In the genomic region with DNA sequence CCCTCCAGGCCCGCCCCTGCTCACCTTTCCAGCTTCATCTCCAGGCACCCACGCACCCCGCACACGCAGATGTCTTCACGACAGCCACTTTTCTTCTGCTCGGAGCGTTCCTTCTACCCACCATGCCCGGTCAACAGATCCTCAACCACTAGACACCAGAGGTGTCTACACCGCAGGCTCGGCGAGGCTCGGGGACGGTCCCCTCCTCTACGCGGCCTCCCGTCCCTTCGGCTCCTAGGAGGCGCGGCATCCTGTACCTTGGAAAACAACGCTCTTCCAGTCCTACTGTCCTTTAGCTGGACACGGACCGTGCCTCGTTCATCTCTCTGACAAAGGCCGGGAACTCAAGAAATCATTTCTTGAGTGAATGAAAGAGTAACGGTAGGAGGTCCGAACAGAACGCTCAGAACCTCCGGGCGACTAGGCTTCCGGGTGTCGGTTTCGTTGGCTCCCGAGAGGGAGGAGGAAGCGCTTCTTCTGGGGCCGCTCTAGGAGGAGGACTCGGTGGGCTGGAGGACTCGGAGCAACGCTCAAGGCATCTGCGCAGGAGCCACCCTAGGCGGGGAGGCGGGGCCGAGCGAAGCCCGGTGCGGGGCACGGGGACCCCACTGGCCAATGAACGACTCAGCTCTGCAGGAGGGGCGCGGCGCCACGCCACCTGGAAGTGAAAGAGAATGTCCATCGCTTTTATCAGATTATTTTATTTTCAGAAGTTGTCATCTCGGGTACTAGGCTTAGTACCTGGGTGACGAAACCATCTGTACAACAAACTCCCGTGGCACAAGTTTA, we compare ENCODE assay signal across 8 cellular contexts. TPM values are rescaled to one million over a fixed set of nuclear protein-coding genes. Genes with fewer than 3 reads are reported as not detected.
DNase-seq lines count a peak whose midpoint lies in the region; ATAC-seq and TF ChIP-seq lines count a peak whose summit lies in the region.

No MANE protein-coding gene starts in this region.

- H3K27me3 ChIP-seq in SU-DHL-6 (ENCODE audit: low read length), result no peaks in the 10 kb centered on the region
- no peaks in the 10 kb centered on the region for H3K27me3 ChIP-seq in thymus (ENCODE audit: control insufficient read depth, insufficient read depth)

- peaks cover 38% of the 10 kb centered on the region for H3K79me2 ChIP-seq in SU-DHL-6 (ENCODE audit: insufficient read depth, low read length)

- H3K36me3 Mint-ChIP-seq in activated naive CD8-positive, alpha-beta T cell treated with anti-CD3 and anti-CD28 coated beads, Interleukin-2, amount 50 U/mL, for 24 hours (ENCODE audit: low read depth), result peaks cover 20% of the 10 kb centered on the region
- peaks cover 9% of the 10 kb centered on the region for H3K36me3 Mint-ChIP-seq in osteocyte (ENCODE audit: unreplicated experiment)

- peak overlapping the region; percentile 57 for H3K4me2 ChIP-seq in SU-DHL-6 (ENCODE audit: low read depth, low read length, poor library complexity, severe bottlenecking)

- WGBS in thymus, result under 1% methylated on average over 55 of the region's 55 CpGs

- H3K9ac ChIP-seq in SU-DHL-6 (ENCODE audit: low read length), result peak overlapping the region; percentile 96

- DNase-seq in NCI-H1417 (lab: John Stamatoyannopoulos, UW) (peak; percentile 98 to 99 (median 98)), Right ventricle myocardium inferior (ENCODE audit: missing footprints) (peak; percentile 98), osteocyte (ENCODE audit: extremely low spot score, unreplicated experiment) (peak; percentile 99)
- peak; percentile 99 for DNase-seq in activated naive CD8-positive, alpha-beta T cell treated with anti-CD3 and anti-CD28 coated beads, Interleukin-2, amount 50 U/mL, for 24 hours

- peak overlapping the region; percentile 97 for H3K4me3 Mint-ChIP-seq in activated naive CD8-positive, alpha-beta T cell treated with anti-CD3 and anti-CD28 coated beads, Interleukin-2, amount 50 U/mL, for 24 hours
- H3K4me3 Mint-ChIP-seq in osteocyte (ENCODE audit: unreplicated experiment), result peak overlapping the region; percentile 97

- peaks cover 30% of the 10 kb centered on the region for H3K4me1 Mint-ChIP-seq in activated naive CD8-positive, alpha-beta T cell treated with anti-CD3 and anti-CD28 coated beads, Interleukin-2, amount 50 U/mL, for 24 hours
- peaks cover 25% of the 10 kb centered on the region for H3K4me1 Mint-ChIP-seq in osteocyte (ENCODE audit: unreplicated experiment)

- H2AFZ ChIP-seq in SU-DHL-6 (ENCODE audit: low read depth, low read length, severe bottlenecking), result peak overlapping the region; percentile 94

- H3K9me3 Mint-ChIP-seq in activated naive CD8-positive, alpha-beta T cell treated with anti-CD3 and anti-CD28 coated beads, Interleukin-2, amount 50 U/mL, for 24 hours, result no peaks in the 10 kb centered on the region
- H3K9me3 Mint-ChIP-seq in osteocyte (ENCODE audit: unreplicated experiment), result no peaks in the 10 kb centered on the region

- H3F3A ChIP-seq in SU-DHL-6 (ENCODE audit: insufficient read depth), result no peaks in the 10 kb centered on the region

- H3K36me3 ChIP-seq in SU-DHL-6 (ENCODE audit: low read length), result no peaks in the 10 kb centered on the region; the same call in 1 of the 2 replicates
- H3K36me3 ChIP-seq in thymus (ENCODE audit: control insufficient read depth, insufficient read depth), result peaks cover 8% of the 10 kb centered on the region

- H3K4me3 ChIP-seq in GM12875 (ENCODE audit: low read depth, low read length), result peak overlapping the region; percentile 91
- H3K4me3 ChIP-seq in SU-DHL-6 (ENCODE audit: insufficient read depth, low read length, poor library complexity, severe bottlenecking), result peak overlapping the region; percentile 100
- peak overlapping the region; percentile 78 for H3K4me3 ChIP-seq in thymus (ENCODE audit: low read length)

- H3K9me3 ChIP-seq in SU-DHL-6 (ENCODE audit: insufficient read depth, low read length) (no peaks in the 10 kb centered on the region), thymus (ENCODE audit: control insufficient read depth) (no peaks in the 10 kb centered on the region)

- no peaks in the 10 kb centered on the region for H3K27me3 Mint-ChIP-seq in activated naive CD8-positive, alpha-beta T cell treated with anti-CD3 and anti-CD28 coated beads, Interleukin-2, amount 50 U/mL, for 24 hours
- H3K27me3 Mint-ChIP-seq in osteocyte (ENCODE audit: unreplicated experiment), result peaks cover 15% of the 10 kb centered on the region

- no peaks in the 10 kb centered on the region for H3K4me1 ChIP-seq in thymus (ENCODE audit: control insufficient read depth, insufficient read depth, low read length)

- no peaks in the 10 kb centered on the region for H3K9me2 ChIP-seq in SU-DHL-6 (replicated peaks; ENCODE audit: insufficient read depth, low read length)

- H4K20me1 ChIP-seq in SU-DHL-6 (ENCODE audit: low read depth, low read length), result no peaks in the 10 kb centered on the region

- TF ChIP-seq CTCF in GM12875 (IDR thresholded peaks at IDR 0.05; ENCODE audit: borderline replicate concordance, insufficient read depth, low read depth, low read length) (no peak), SU-DHL-6 (IDR thresholded peaks at IDR 0.05; ENCODE audit: insufficient read depth, low read length, poor library complexity, severe bottlenecking) (no peak), osteocyte (IDR thresholded peaks at IDR 0.05) (no peak)

- intact Hi-C loops in Right ventricle myocardium inferior (cut with DNase I), result no loop called here

- H3K27ac ChIP-seq in SU-DHL-6 (ENCODE audit: low read depth, low read length), result peak overlapping the region; percentile 51
- H3K27ac ChIP-seq in thymus (ENCODE audit: low read depth), result peak overlapping the region; percentile 80

- ATAC-seq in HG02763 (IDR thresholded peaks at IDR 0.05; ENCODE audit: unreplicated experiment) (peak; percentile 97), Right ventricle myocardium inferior (peak; percentile 100)
- ATAC-seq in activated naive CD8-positive, alpha-beta T cell treated with anti-CD3 and anti-CD28 coated beads, Interleukin-2, amount 50 U/mL, for 24 hours, result peak; percentile 100

- H3K27ac Mint-ChIP-seq in activated naive CD8-positive, alpha-beta T cell treated with anti-CD3 and anti-CD28 coated beads, Interleukin-2, amount 50 U/mL, for 24 hours, result peak overlapping the region; percentile 96
- peak overlapping the region; percentile 94 for H3K27ac Mint-ChIP-seq in osteocyte (ENCODE audit: unreplicated experiment)

RNA-seq across cellular contexts. Expression of gene FIS1, which starts 7.2 kb away (rescaled TPM):
- total RNA-seq in Right ventricle myocardium inferior (331 TPM), osteocyte (142 and 151 TPM in 2 replicates)
- 148 TPM for polyA plus RNA-seq in thymus

RNA-seq across cellular contexts. Expression of gene CLDN15, which starts 14.5 kb away (rescaled TPM):
- total RNA-seq in Right ventricle myocardium inferior (2.5 TPM), osteocyte (10.9 and 11.4 TPM in 2 replicates)
- polyA plus RNA-seq in thymus, result 34.2 TPM

RNA-seq across cellular contexts. Expression of gene ZNHIT1, which starts 34.1 kb away (rescaled TPM):
- 57.5 TPM for total RNA-seq in Right ventricle myocardium inferior
- 64.0 and 66.9 TPM in 2 replicates for total RNA-seq in osteocyte
- polyA plus RNA-seq in thymus, result 103 TPM

RNA-seq across cellular contexts. Expression of gene PLOD3, which starts 34.7 kb away (rescaled TPM):
- 41.7 TPM for total RNA-seq in Right ventricle myocardium inferior
- 110 and 130 TPM in 2 replicates for total RNA-seq in osteocyte
- 32.0 TPM for polyA plus RNA-seq in thymus

RNA-seq across cellular contexts. Expression of gene MOGAT3, which starts 51.2 kb away (rescaled TPM):
- total RNA-seq in Right ventricle myocardium inferior, result not detected
- total RNA-seq in osteocyte, result not detected in 2 replicates
- polyA plus RNA-seq in thymus, result 0.11 TPM

Comparison
In these comparisons a context has a peak if more than half of its experiments do, and no peak if none do; other contexts are left out.
1. Peak in every context shown above with its lines: DNase-seq, ATAC-seq, H3K4me3 ChIP-seq and H3K27ac ChIP-seq.